Comparison of ENCODE assay signal across 8 cellular contexts in the genomic region with DNA sequence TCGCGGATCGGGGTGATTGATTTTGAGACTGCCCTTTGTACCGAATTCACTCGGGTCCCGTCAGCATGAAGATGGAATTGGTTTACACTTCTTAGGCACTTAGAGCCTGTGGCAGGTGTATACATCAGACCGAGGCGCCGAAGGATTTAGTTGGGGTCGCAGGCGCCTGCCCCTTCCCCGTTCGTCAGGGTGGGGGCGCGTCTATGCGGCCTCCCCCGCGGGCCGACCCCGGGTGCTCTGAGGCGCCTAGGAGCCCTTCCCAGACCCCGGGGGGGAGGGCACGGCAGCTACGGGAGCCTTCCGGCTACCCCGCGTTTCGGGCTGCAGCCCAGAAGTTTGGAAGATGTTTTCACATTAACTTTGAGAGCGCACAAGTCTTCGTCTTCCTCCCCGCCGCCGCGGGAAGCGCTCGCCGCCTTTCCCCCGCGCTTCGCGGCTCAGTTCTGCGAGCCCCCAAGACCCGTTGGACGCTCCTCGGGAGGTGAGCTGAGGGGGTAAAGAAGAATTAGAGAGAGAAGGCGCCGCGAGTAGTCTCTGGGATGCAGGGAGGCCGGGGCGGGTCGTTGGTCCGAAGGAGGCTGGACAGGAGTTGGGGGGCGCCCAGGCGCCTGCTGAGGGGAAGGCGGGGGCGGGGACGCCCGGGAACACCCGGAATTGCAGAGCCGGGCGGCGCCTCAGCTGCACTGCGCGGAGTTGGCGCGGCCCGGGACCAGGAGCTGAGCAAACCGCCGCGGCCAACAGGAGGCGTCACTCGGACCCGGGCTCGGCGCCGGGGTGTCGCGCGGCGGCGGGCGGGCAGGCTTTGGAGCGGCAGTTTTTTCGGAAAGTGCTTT. TPM values are rescaled to one million over a fixed set of nuclear protein-coding genes. Genes with fewer than 3 reads are reported as not detected.
DNase-seq lines count a peak whose midpoint lies in the region; ATAC-seq, FAIRE-seq and TF ChIP-seq lines count a peak whose summit lies in the region.

No MANE protein-coding gene starts in this region.

- H3K36me3 ChIP-seq in pancreas (peaks cover 0 to 9% (median 0%) of the 10 kb centered on the region in 3 donors), uterus (no peaks in the 10 kb centered on the region)

- in situ Hi-C loops in SK-MEL-5 (cut with HindIII; ENCODE audit: low pct_unique_long_range_greater_than_20kb, low sequenced_read_pairs) = no loop called here

- H3K4me1 ChIP-seq in pancreas = peaks cover 0 to 30% (median 24%) of the 10 kb centered on the region in 3 donors
- peaks cover under 1 to 4% of the 10 kb centered on the region in 2 donors for H3K4me1 ChIP-seq in uterus

- DNase-seq in HFF-Myc (ENCODE audit: extremely low read depth, low read depth) (no peak), SK-MEL-5 (ENCODE audit: low read depth, low spot score) (peak; percentile 39), cardiac septum (ENCODE audit: low spot score) (peak; percentile 83), pancreas (peak; percentile 47 to 82 (median 61)), uterus (peak; percentile 51 to 65), SW 1271 (lab: John Stamatoyannopoulos, UW) (no peak)
- peak; percentile 1 for DNase-seq in activated naive CD8-positive, alpha-beta T cell treated with anti-CD3 and anti-CD28 coated beads, Interleukin-2, amount 50 U/mL, for 16 hours (ENCODE audit: low read depth, low spot score)

- peak in 1 of 2 donors; percentile 9 for TF ChIP-seq POLR2A in uterus (IDR thresholded peaks at IDR 0.05)

- FAIRE-seq in pancreas (lab: Jason Lieb, UNC) = no peak

- H3K9me3 ChIP-seq in pancreas (no peaks in the 10 kb centered on the region), uterus (no peaks in the 10 kb centered on the region)

- H3K27me3 ChIP-seq in pancreas = no peaks in the 10 kb centered on the region
- no peaks in the 10 kb centered on the region for H3K27me3 ChIP-seq in uterus

- 0 to 1% methylated on average over 84 of the region's 84 CpGs for WGBS in pancreas, 2 donors

- intact Hi-C loops in cardiac septum (cut with DNase I) (loop anchor here (1.0 to 5.0 kb wide), 8 partner anchors 70 to 462 kb away; a partner anchor contains a TSS), pancreas (cut with DNase I) (loop anchor here in 2 of 3 donors (10.0 kb wide), 4 partner anchors 120 to 460 kb away; a partner anchor contains a TSS), uterus (cut with DNase I; ENCODE audit: low total_unique reads) (loop anchor here (10.0 kb wide), 3 partner anchors 140 to 460 kb away; no protein-coding TSS in a partner anchor)

- H3K27ac ChIP-seq in C4-2B (peak overlapping the region; percentile 77), pancreas (peak overlapping the region; percentile 89 to 97 (median 93)), uterus (peak overlapping the region; percentile 95 to 98)

- H3K4me3 ChIP-seq in HFF-Myc (replicated peaks; ENCODE audit: low read depth, low read length) = peak overlapping the region; percentile 83
- H3K4me3 ChIP-seq in pancreas = peak overlapping the region; percentile 76 to 91 (median 83)
- H3K4me3 ChIP-seq in uterus = peak overlapping the region; percentile 87 to 93

- peak; percentile 13 to 48 (median 32) for ATAC-seq in pancreas

- TF ChIP-seq CTCF in C4-2B (conservative IDR thresholded peaks at IDR 0.05) (peak; percentile 81), HFF-Myc (IDR thresholded peaks at IDR 0.05; ENCODE audit: low read depth, low read length, missing control alignments) (peak; percentile 49), pancreas (IDR thresholded peaks at IDR 0.05) (no peak), uterus (IDR thresholded peaks at IDR 0.05) (peak in 3 of 4 experiments; percentile 34 to 49 (median 39))

RNA-seq across cellular contexts. Expression of a gene that starts 0.7 kb away (rescaled TPM):
- total RNA-seq in SK-MEL-5 (2014; rRNA removed; shearing (Covaris generic)) = 16.7 and 17.7 TPM in 2 replicates
- 9.2 and 10.3 TPM in 2 replicates for polyA plus RNA-seq in SK-MEL-5 (2015; cell fraction: cytosol; rRNA removed)
- 7.6 and 12.0 TPM in 2 replicates for polyA plus RNA-seq in SK-MEL-5 (2015; cell fraction: nucleus; rRNA removed)
- total RNA-seq in cardiac septum (17.9 TPM), pancreas (10 to 100 TPM in 4 of 6 donors, 1 to 10 TPM in 2; 7.4 to 15.0 (median 10.3) TPM), uterus (10 to 100 TPM; 17.9 to 58.5 (median 52.5) TPM)
- 1 to 10 TPM; 6.0 to 8.7 TPM for polyA plus RNA-seq in pancreas

Comparison
In these comparisons a context has a peak if more than half of its experiments do, and no peak if none do; other contexts are left out.
1. CTCF ChIP-seq: peak in C4-2B (single experiment), HFF-Myc (single experiment) and uterus (3 of 4); none in pancreas (0 of 4).
2. DNase-seq: peak in SK-MEL-5 (single experiment), activated naive CD8-positive, alpha-beta T cell treated with anti-CD3 and anti-CD28 coated beads, Interleukin-2, amount 50 U/mL, for 16 hours (single experiment), cardiac septum (single experiment), pancreas (6 of 6) and uterus (2 of 2); none in HFF-Myc (single experiment) and SW 1271 (0 of 2).
3. Peak in every context shown above with its lines, with median percentiles within 50 percentile points of each other: H3K27ac ChIP-seq and H3K4me3 ChIP-seq.